Comparison of ENCODE assay signal across 6 cellular contexts in genomic region chrX:52888090-52888489, GRCh38. TPM values are rescaled to one million over a fixed set of nuclear protein-coding genes. Genes with fewer than 3 reads are reported as not detected.
"Had no signal": no experiment of that assay in that cellular context is flagged by ENCODE, and none has a peak within 500 bp of the region (broad histone marks: within the 10 kb centered on the region; RNA-seq: fewer than 3 reads in every experiment).

No MANE protein-coding gene starts in this region.

RNA-seq across cellular contexts. Expression of gene XAGE3, which starts 20.2 kb away (rescaled TPM):
- total RNA-seq: HepG2, HT-29, HT1080, IMR-90, K562 had no signal
- polyA plus RNA-seq: HepG2, IgD-negative memory B cell, IMR-90 had no signal
